In the genomic region with DNA sequence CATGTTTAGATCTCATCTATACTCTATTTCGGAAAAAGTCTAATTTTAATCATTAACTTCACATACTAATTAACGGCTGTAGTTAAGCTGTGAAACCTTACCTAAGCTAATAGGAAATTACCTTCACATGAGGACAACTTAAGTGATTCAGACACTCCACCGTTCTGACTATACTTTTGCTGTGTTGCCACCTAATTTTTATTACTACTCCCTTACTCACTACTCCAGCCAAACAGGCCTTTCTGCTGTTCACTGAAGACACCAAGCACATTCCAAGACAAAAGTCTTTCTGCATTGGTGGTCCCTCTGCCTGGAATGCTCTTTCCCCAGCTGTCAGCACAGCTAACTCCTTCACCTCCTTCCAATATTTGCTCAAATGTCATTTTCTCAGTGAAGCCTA, we compare ENCODE assay signal across 9 cellular contexts. TPM values are rescaled to one million over a fixed set of nuclear protein-coding genes. Genes with fewer than 3 reads are reported as not detected.
A peak's percentile ranks its signal among the peaks of the same experiment; 100 is the strongest.
DNase-seq lines count a peak whose midpoint lies in the region; ATAC-seq, FAIRE-seq and TF ChIP-seq lines count a peak whose summit lies in the region.
"Had no signal": no experiment of that assay in that cellular context is flagged by ENCODE, and none has a peak within 500 bp of the region (broad histone marks: within the 10 kb centered on the region; RNA-seq: fewer than 3 reads in every experiment).

No MANE protein-coding gene starts in this region.

- in situ Hi-C loops in GM12878 (cut with MboI), result no loop called here

- H3K36me3 ChIP-seq in left ventricle myocardium inferior, result peaks cover 42% of the 10 kb centered on the region
- H3K36me3 ChIP-seq in heart left ventricle, result peaks cover 0 to 44% (median 38%) of the 10 kb centered on the region in 9 donors
- H3K36me3 ChIP-seq in GM12878 (ENCODE audit: control insufficient read depth in 2 of 2, insufficient read depth in 2 of 2, low read length in 1 of 2), result peaks cover 0 to 20% of the 10 kb centered on the region in 2 experiments; a peak in 2 of 4 replicates
- peaks cover 28% of the 10 kb centered on the region for H3K36me3 ChIP-seq in lower lobe of right lung
- H3K36me3 ChIP-seq in upper lobe of right lung, result peaks cover 25% of the 10 kb centered on the region

- peak; percentile 31 for FAIRE-seq in GM12878 (lab: Jason Lieb, UNC)

- H3K4me2 ChIP-seq in GM12878 (ENCODE audit: control insufficient read depth, insufficient read depth), result peak overlapping the region; percentile 66

- H3K4me3 ChIP-seq in left ventricle myocardium inferior (peak overlapping the region; percentile 86), heart left ventricle (peak overlapping the region in 4 of 12 donors; percentile 74 to 91 (median 82)), GM12878 (peak overlapping the region; percentile 80), lower lobe of right lung (peak overlapping the region; percentile 82), upper lobe of right lung (peak overlapping the region; percentile 77)

- H3K27me3 ChIP-seq in left ventricle myocardium inferior (ENCODE audit: low read depth) (peaks cover 16% of the 10 kb centered on the region), heart left ventricle (peaks cover 0 to 8% (median 0%) of the 10 kb centered on the region in 9 donors), GM12878 (replicated peaks in 1 of 2; ENCODE audit: control insufficient read depth in 2 of 2, insufficient read depth in 2 of 2, low read length in 1 of 2) (no peaks in the 10 kb centered on the region), lower lobe of right lung (ENCODE audit: low read depth) (no peaks in the 10 kb centered on the region), upper lobe of right lung (peaks cover 7% of the 10 kb centered on the region)

- TF ChIP-seq POLR2A in heart left ventricle (IDR thresholded peaks at IDR 0.05) (no peak), GM12878 (IDR thresholded peaks at IDR 0.05; ENCODE audit: low read depth, low read length) (no peak)

- no peak for DNase-seq in left ventricle myocardium inferior
- no peak for DNase-seq in heart left ventricle
- DNase-seq in GM12878 (ENCODE audit: low read depth, low spot score), result no peak
- no peak for DNase-seq in lower lobe of right lung
- DNase-seq in upper lobe of right lung, result no peak
- no peak for DNase-seq in GM20000 (ENCODE audit: low spot score)
- no peak for DNase-seq in NCI-H69 (lab: John Stamatoyannopoulos, UW)
- DNase-seq in GOT3 (lab: John Stamatoyannopoulos, UW), result no peak
- DNase-seq: NCI-H1417 had no signal

- BruUV-seq in GM12878 (replicated peaks; lab: Mats Ljungman, UMichigan), result no TSS peak

- CTCF ChIA-PET in GM12878 (lab: Yijun Ruan, JAX), result interaction anchor here (1.2 to 1.5 kb wide), 2 partner anchors 23 to 24 kb away, joined by 3 to 7 read pairs; no protein-coding TSS in a partner anchor

- WGBS in heart left ventricle, 4 donors, result 89 to 92% (median 91%) methylated on average over 3 of the region's 3 CpGs
- WGBS in GM12878 (ENCODE audit: insufficient coverage, insufficient replicate concordance, low lambda C conversion rate, missing lambda C conversion rate), result 58% methylated on average over 3 of the region's 3 CpGs

- no peaks in the 10 kb centered on the region for H4K20me1 ChIP-seq in GM12878 (ENCODE audit: control insufficient read depth, insufficient read depth)

- H2AFZ ChIP-seq in GM12878 (ENCODE audit: control insufficient read depth, low read depth, low read length), result no peak overlapping the region

- no peak for ATAC-seq in heart left ventricle
- no peak for ATAC-seq in GM12878
- no peak for ATAC-seq in lower lobe of right lung
- ATAC-seq in upper lobe of right lung, result no peak

- no peak for TF ChIP-seq CTCF in left ventricle myocardium inferior (IDR thresholded peaks at IDR 0.05; ENCODE audit: borderline replicate concordance)
- no peak for TF ChIP-seq CTCF in heart left ventricle (IDR thresholded peaks at IDR 0.05)
- no peak for TF ChIP-seq CTCF in GM12878 (IDR thresholded peaks at IDR 0.05 in 2 of 3, conservative IDR thresholded peaks at IDR 0.05 in 1 of 3; ENCODE audit: control insufficient read depth in 2 of 3, extremely low read depth in 1 of 3, insufficient read depth in 1 of 3, low read depth in 3 of 3, low read length in 3 of 3)
- no peak for TF ChIP-seq CTCF in lower lobe of right lung (IDR thresholded peaks at IDR 0.05)
- no peak for TF ChIP-seq CTCF in upper lobe of right lung (IDR thresholded peaks at IDR 0.05)
- no peak for TF ChIP-seq CTCF in GM20000 (IDR thresholded peaks at IDR 0.05; ENCODE audit: extremely low read depth, missing control alignments)

- H3K9ac ChIP-seq in GM12878 (ENCODE audit: control insufficient read depth, insufficient read depth, low read length), result 0 out of 2 replicates have a peak overlapping the region, but pooled peaks have one; percentile 90

- intact Hi-C loops in left ventricle myocardium inferior (cut with micrococcal nuclease) (no loop called here), heart left ventricle (cut with DNase I) (no loop called here), GM12878 (cut with micrococcal nuclease; ENCODE audit: unreplicated experiment) (no loop called here), lower lobe of right lung (cut with DNase I) (no loop called here), upper lobe of right lung (cut with DNase I) (no loop called here)

- peaks cover 17% of the 10 kb centered on the region for H3K79me2 ChIP-seq in GM12878 (ENCODE audit: control insufficient read depth, insufficient read depth, low read length)

- SMC1A ChIA-PET in GM12878 (lab: Charles Lee; ENCODE audit: uncharacterized antibody, unreplicated experiment), result interaction anchor here (0.8 to 2.1 kb wide), 2 partner anchors 12 to 23 kb away, joined by 3 to 9 read pairs; no protein-coding TSS in a partner anchor

- POLR2A ChIA-PET in GM12878 (lab: Charles Lee), result no interaction called here

- peaks cover 16% of the 10 kb centered on the region for H3K9me3 ChIP-seq in left ventricle myocardium inferior (replicated peaks)
- H3K9me3 ChIP-seq in heart left ventricle, result peaks cover 0 to 7% (median 0%) of the 10 kb centered on the region in 12 donors
- H3K9me3 ChIP-seq in GM12878 (replicated peaks; ENCODE audit: control insufficient read depth, insufficient read depth, low read length), result no peaks in the 10 kb centered on the region; the same call in 2 of the 3 replicates
- H3K9me3 ChIP-seq in lower lobe of right lung, result no peaks in the 10 kb centered on the region
- no peaks in the 10 kb centered on the region for H3K9me3 ChIP-seq in upper lobe of right lung

- RAD21 ChIA-PET in GM12878 (lab: Charles Lee; ENCODE audit: unreplicated experiment), result interaction anchor here (0.8 to 2.1 kb wide), 2 partner anchors 12 to 24 kb away, joined by 3 to 13 read pairs; no protein-coding TSS in a partner anchor

- no peak for TF ChIP-seq RAD21 in GM12878 (IDR thresholded peaks at IDR 0.05; ENCODE audit: insufficient read depth, low read depth, low read length)

- TF ChIP-seq EP300 in GM12878 (IDR thresholded peaks at IDR 0.05; ENCODE audit: borderline replicate concordance in 1 of 2, control insufficient read depth in 1 of 2, low read depth in 2 of 2, low read length in 2 of 2), result no peak

- no peak overlapping the region for H3K27ac ChIP-seq in left ventricle myocardium inferior (replicated peaks)
- peak overlapping the region in 1 of 12 donors; percentile 85 for H3K27ac ChIP-seq in heart left ventricle
- H3K27ac ChIP-seq in GM12878 (ENCODE audit: control insufficient read depth, insufficient read depth), result peak overlapping the region; percentile 15; the same call in 1 of the 2 replicates
- peak overlapping the region; percentile 93 for H3K27ac ChIP-seq in lower lobe of right lung
- H3K27ac ChIP-seq in upper lobe of right lung, result peak overlapping the region; percentile 93

- H3K4me1 ChIP-seq in left ventricle myocardium inferior (peaks cover 15% of the 10 kb centered on the region), heart left ventricle (peaks cover 0 to 22% (median 12%) of the 10 kb centered on the region in 12 donors), GM12878 (ENCODE audit: control insufficient read depth, insufficient read depth, low read length) (peaks cover 7% of the 10 kb centered on the region), lower lobe of right lung (peaks cover 15% of the 10 kb centered on the region), upper lobe of right lung (peaks cover 13% of the 10 kb centered on the region)

RNA-seq across cellular contexts. Expression of a gene that starts 1.3 kb away (rescaled TPM):
- total RNA-seq in left ventricle myocardium inferior (9.3 TPM), heart left ventricle (10 to 100 TPM in 3 of 9 donors, 1 to 10 TPM in 6; 7.8 to 13.4 (median 9.4) TPM), GM12878 (2014; rRNA removed) (29.8 TPM in 2 replicates), GM12878 (2014; rRNA removed; fragmentation: Illumina TruSeq; extraction: Trizol) (21.3 TPM in 2 replicates), GM12878 (2021) (14.9 and 19.3 TPM in 2 replicates), lower lobe of right lung (23.4 TPM), upper lobe of right lung (21.6 TPM)
- polyA plus RNA-seq in heart left ventricle (1 to 10 TPM; 2.4 to 6.1 TPM), GM12878 (2011; rRNA removed) (37.0 and 59.4 TPM in 2 replicates), GM12878 (2014; fragmentation: Illumina TruSeq; extraction: Trizol) (21.4 and 26.9 TPM in 2 replicates), GM12878 (2014; fragmentation: Nextera tagmentation; extraction: Ambion mirVana) (10 to 100 TPM in 1 of 2 experiments, 1 to 10 TPM in 1; 6.5 to 12.1 TPM), GM12878 (2014; rRNA removed) (14.6 and 20.6 TPM in 2 replicates), GM12878 (2016; fragmentation: Nextera tagmentation; extraction: Ambion mirVana) (10 to 100 TPM; 20.5 to 21.2 TPM)
- total RNA-seq in GM12878 (2013; cell fraction: nucleolus; rRNA removed), result 42.7 and 48.2 TPM in 2 replicates
- polyA plus RNA-seq in GM12878 (2011; ENCODE audit: low read depth), result 9.0 TPM
- polyA plus RNA-seq in GM12878 (2011; cell fraction: cytosol; rRNA removed), result 14.2 and 16.4 TPM in 2 replicates
- 19.6 and 19.7 TPM in 2 replicates for polyA plus RNA-seq in GM12878 (2011; cell fraction: nucleus; rRNA removed)
- 10.5 and 12.8 TPM in 2 replicates for polyA plus RNA-seq in GM12878 (2012)
- 24.2 and 28.2 TPM in 2 replicates for polyA minus RNA-seq in GM12878 (2011; rRNA and poly(A)+ RNA removed)
- 7.5 and 7.9 TPM in 2 replicates for polyA minus RNA-seq in GM12878 (2011; cell fraction: cytosol; rRNA and poly(A)+ RNA removed)
- polyA minus RNA-seq in GM12878 (2011; cell fraction: nucleus; rRNA and poly(A)+ RNA removed), result 20.6 and 23.7 TPM in 2 replicates

RNA-seq across cellular contexts. Expression of a gene that starts 57.4 kb away (rescaled TPM):
- total RNA-seq in left ventricle myocardium inferior (1.6 TPM), heart left ventricle (1 to 10 TPM in 6 of 9 donors, under 1 TPM in 3; 0.38 to 5.4 (median 1.6) TPM), GM12878 (2014; rRNA removed) (not detected in 2 replicates), GM12878 (2014; rRNA removed; fragmentation: Illumina TruSeq; extraction: Trizol) (0.09 TPM in 1 of 2 replicates, not detected in the other), GM12878 (2021) (0.29 TPM in 1 of 2 replicates, not detected in the other), lower lobe of right lung (19.5 TPM), upper lobe of right lung (2.7 TPM)
- polyA plus RNA-seq in heart left ventricle (under 1 TPM; 0.26 to 0.53 TPM), GM12878 (2011; rRNA removed) (not detected in 2 replicates), GM12878 (2014; fragmentation: Illumina TruSeq; extraction: Trizol) (0.01 TPM in 1 of 2 replicates, not detected in the other), GM12878 (2014; fragmentation: Nextera tagmentation; extraction: Ambion mirVana) (under 1 TPM in 1 of 2 experiments, not detected in 1; 0.10 TPM), GM12878 (2014; rRNA removed) (not detected in 2 replicates), GM12878 (2016; fragmentation: Nextera tagmentation; extraction: Ambion mirVana) (under 1 TPM in 1 of 2 experiments, not detected in 1; 0.30 TPM)
- not detected in 2 replicates for total RNA-seq in GM12878 (2013; cell fraction: nucleolus; rRNA removed)
- polyA plus RNA-seq in GM12878 (2011; ENCODE audit: low read depth), result not detected
- 0.01 TPM in 1 of 2 replicates, not detected in the other for polyA plus RNA-seq in GM12878 (2011; cell fraction: cytosol; rRNA removed)
- 0.03 and 0.06 TPM in 2 replicates for polyA plus RNA-seq in GM12878 (2011; cell fraction: nucleus; rRNA removed)
- 0.05 TPM in 1 of 2 replicates, not detected in the other for polyA plus RNA-seq in GM12878 (2012)
- 0.36 and 1.0 TPM in 2 replicates for polyA minus RNA-seq in GM12878 (2011; rRNA and poly(A)+ RNA removed)
- not detected in 2 replicates for polyA minus RNA-seq in GM12878 (2011; cell fraction: cytosol; rRNA and poly(A)+ RNA removed)
- not detected in 2 replicates for polyA minus RNA-seq in GM12878 (2011; cell fraction: nucleus; rRNA and poly(A)+ RNA removed)
